ENCODE assay signal across 16 cellular contexts in the genomic region with DNA sequence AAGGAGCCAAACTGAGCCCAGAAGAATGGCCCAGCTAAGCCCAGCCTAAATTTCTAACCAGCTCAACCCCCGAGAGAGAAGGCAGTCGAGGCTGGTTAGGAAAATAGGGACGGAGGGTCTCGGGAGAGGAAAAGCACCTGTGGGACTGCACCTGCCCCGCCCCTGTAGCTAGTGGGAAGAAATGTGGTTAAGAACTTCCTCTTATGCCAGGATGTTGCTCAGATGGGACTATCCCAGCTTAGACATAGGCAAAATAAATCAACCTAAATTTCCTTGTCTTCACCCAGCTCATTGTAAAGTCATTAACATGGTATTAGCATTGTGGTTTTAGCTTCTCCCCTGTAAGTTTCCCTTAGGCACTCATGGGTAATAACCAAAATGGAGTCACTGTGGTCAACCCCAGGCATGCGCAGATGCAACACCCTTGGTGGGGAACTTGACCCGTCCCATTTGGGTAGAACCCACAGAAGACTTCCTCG.
DNase-seq lines count a peak whose midpoint lies in the region; ATAC-seq and TF ChIP-seq lines count a peak whose summit lies in the region.
"Had no signal": no experiment of that assay in that cellular context is flagged by ENCODE, and none has a peak within 500 bp of the region (broad histone marks: within the 10 kb centered on the region; RNA-seq: fewer than 3 reads in every experiment).

No MANE protein-coding gene starts in this region.

- TF ChIP-seq CTCF in foreskin fibroblast (IDR thresholded peaks at IDR 0.05; ENCODE audit: low read depth, low read length), result no peak

- H3K36me3 Mint-ChIP-seq in T-helper 17 cell (ENCODE audit: low read depth), result no peaks in the 10 kb centered on the region
- H3K36me3 Mint-ChIP-seq in immature natural killer cell, result peaks cover 5 to 22% (median 10%) of the 10 kb centered on the region in 3 donors

- H4K20me1 ChIP-seq in BLaER1 treated with 17β-estradiol and CSF1 and Interleukin-3, amounts not matched to agents 10 nM and 100 nM, result no peaks in the 10 kb centered on the region

- H3K4me3 Mint-ChIP-seq in T-helper 17 cell (peak overlapping the region; percentile 63), immature natural killer cell (peak overlapping the region; percentile 25 to 67 (median 64))

- peak overlapping the region in 6 of 11 experiments; percentile 10 to 51 (median 46); a peak in 12 of 22 replicates for H3K27ac ChIP-seq in BLaER1 treated with 17β-estradiol and CSF1 and Interleukin-3, amounts not matched to agents 10 nM and 100 nM
- H3K27ac ChIP-seq: parathyroid adenoma, skin epidermis, stomach had no signal

- in situ Hi-C loops in KBM-7 (cut with MboI; ENCODE audit: low pct_unique_long_range_greater_than_20kb, low sequenced_read_pairs), result no loop called here

- H3K27me3 ChIP-seq in BLaER1 treated with 17β-estradiol and CSF1 and Interleukin-3, amounts not matched to agents 10 nM and 100 nM, result no peaks in the 10 kb centered on the region

- H3K4me3 ChIP-seq in BLaER1 treated with 17β-estradiol and CSF1 and Interleukin-3, amounts not matched to agents 10 nM and 100 nM, result peak overlapping the region in 5 of 10 experiments; percentile 2 to 46 (median 15); a peak in 4 of 20 replicates
- no peak overlapping the region for H3K4me3 ChIP-seq in foreskin fibroblast (ENCODE audit: low read depth in 1 of 2, low read length in 2 of 2)
- H3K4me3 ChIP-seq: skin epidermis, stomach had no signal

- H3K4me1 ChIP-seq in BLaER1 treated with 17β-estradiol and CSF1 and Interleukin-3, amounts not matched to agents 10 nM and 100 nM, result peaks cover 12 to 32% (median 24%) of the 10 kb centered on the region in 10 experiments
- H3K4me1 ChIP-seq: parathyroid adenoma had no signal

- H3K27me3 Mint-ChIP-seq in T-helper 17 cell (no peaks in the 10 kb centered on the region), immature natural killer cell (ENCODE audit: low read depth in 3 of 3) (peaks cover 2 to 3% (median 3%) of the 10 kb centered on the region in 3 donors)

- peak overlapping the region; percentile 19 to 75 (median 62) for H3K4me2 ChIP-seq in BLaER1 treated with 17β-estradiol and CSF1 and Interleukin-3, amounts not matched to agents 10 nM and 100 nM

- peaks cover 0 to 12% (median 3%) of the 10 kb centered on the region in 6 donors for H3K9me3 Mint-ChIP-seq in immature natural killer cell

- no peak overlapping the region for H3K27ac Mint-ChIP-seq in T-helper 17 cell
- H3K27ac Mint-ChIP-seq in immature natural killer cell, result peak overlapping the region; percentile 50 to 83 (median 68)

- DNase-seq in KBM-7 (peak; percentile 75), T-helper 17 cell (no peak), immature natural killer cell (peak in 2 of 3 donors; percentile 21 to 32), foreskin fibroblast (no peak), activated gamma-delta T cell (lab: John Stamatoyannopoulos, UW) (no peak), cortex of kidney (lab: John Stamatoyannopoulos, UW) (no peak)
- DNase-seq: DMS 273 treated with DMSO at 0.1 percent for 48 hours, hippocampal formation, left cardiac atrium, NCI-H1417 treated with DMSO at 0.1 percent for 48 hours, NCI-H345, stomach had no signal

- peak; percentile 34 for ATAC-seq in T-helper 17 cell
- no peak for ATAC-seq in GM21723 (IDR thresholded peaks at IDR 0.05; ENCODE audit: unreplicated experiment)
- ATAC-seq: left cardiac atrium had no signal

- H3K9me3 ChIP-seq in BLaER1 treated with 17β-estradiol and CSF1 and Interleukin-3, amounts not matched to agents 10 nM and 100 nM (replicated peaks in 1 of 11), result peaks cover 94 to 100% (median 98%) of the 10 kb centered on the region in 11 experiments
- H3K9me3 ChIP-seq in T-helper 17 cell (ENCODE audit: control insufficient read depth, low read length, poor library complexity, severe bottlenecking), result peaks cover 6% of the 10 kb centered on the region

- H3K4me1 Mint-ChIP-seq in T-helper 17 cell (peaks cover 17% of the 10 kb centered on the region), immature natural killer cell (peaks cover 75 to 93% of the 10 kb centered on the region in 2 donors)

- H3K36me3 ChIP-seq in BLaER1 treated with 17β-estradiol and CSF1 and Interleukin-3, amounts not matched to agents 10 nM and 100 nM, result peaks cover 40 to 85% (median 58%) of the 10 kb centered on the region in 11 experiments
- H3K36me3 ChIP-seq: stomach had no signal

- no peak overlapping the region for H3K9ac ChIP-seq in BLaER1 treated with 17β-estradiol and CSF1 and Interleukin-3, amounts not matched to agents 10 nM and 100 nM
- H3K9ac ChIP-seq: parathyroid adenoma had no signal

Comparison
In these comparisons a context has a peak if more than half of its experiments do, and no peak if none do; other contexts are left out.
1. DNase-seq: peak in KBM-7 (single experiment) and immature natural killer cell (2 of 3); none in T-helper 17 cell (0 of 3), foreskin fibroblast (0 of 2), activated gamma-delta T cell (single experiment) and cortex of kidney (single experiment).